In the genomic region with DNA sequence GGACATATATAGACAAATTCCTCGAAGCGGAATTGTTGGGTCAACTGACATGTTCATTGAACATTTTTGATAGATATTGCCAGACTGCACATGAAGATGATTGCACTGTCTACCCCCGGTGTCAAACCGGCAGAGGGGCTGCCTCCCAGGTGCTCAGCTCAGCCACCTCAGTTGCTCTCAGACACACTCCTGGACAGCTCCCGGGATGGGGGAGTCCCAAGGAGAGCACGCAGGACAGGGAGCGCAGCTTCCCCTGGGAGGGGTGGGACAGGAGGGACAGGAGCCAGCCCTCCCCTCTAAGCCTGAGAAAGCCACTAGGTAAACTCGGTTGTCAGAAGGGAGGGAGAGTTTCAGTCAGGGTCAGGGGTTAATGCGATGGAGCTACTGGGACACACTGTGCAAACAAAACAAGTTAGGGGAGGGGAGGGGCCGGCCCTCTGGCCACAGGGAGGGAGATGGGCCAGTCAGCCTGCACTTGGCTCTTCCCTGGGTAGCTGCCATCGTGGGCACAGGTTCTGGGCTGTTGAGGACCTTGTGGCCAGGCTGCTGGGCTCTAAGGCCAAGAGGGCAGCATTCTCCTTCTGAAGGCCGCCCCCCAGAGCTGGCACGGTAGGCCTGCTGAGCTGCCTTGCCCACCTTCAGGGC, we compare ENCODE assay signal across 33 cellular contexts. TPM values are rescaled to one million over a fixed set of nuclear protein-coding genes. Genes with fewer than 3 reads are reported as not detected.
"Had no signal": no experiment of that assay in that cellular context is flagged by ENCODE, and none has a peak within 500 bp of the region (broad histone marks: within the 10 kb centered on the region; RNA-seq: fewer than 3 reads in every experiment).

No MANE protein-coding gene starts in this region.

- H3K4me3 Mint-ChIP-seq: activated B cell treated with CpG ODN at 0.5 μM for 24 hours; activated CD4-positive, alpha-beta T cell treated with anti-CD3 and anti-CD28 coated beads for 36 hours; activated naive CD8-positive, alpha-beta T cell treated with anti-CD3 and anti-CD28 coated beads for 36 hours; central memory CD8-positive, alpha-beta T cell; natural killer cell; stimulated activated effector memory CD8-positive, alpha-beta T cell treated with anti-CD3 and anti-CD28 coated beads, Interleukin-12 subunit alpha, Interleukin-12 subunit beta, amount 100 ng/mL, for 72 hours had no signal

- H3K4me1 ChIP-seq: breast epithelium, gastrocnemius medialis, pancreas, psoas muscle, right atrium auricular region, tibial nerve had no signal

- H3K36me3 Mint-ChIP-seq: activated naive CD8-positive, alpha-beta T cell treated with anti-CD3 and anti-CD28 coated beads for 36 hours; natural killer cell; stimulated activated effector memory CD8-positive, alpha-beta T cell treated with anti-CD3 and anti-CD28 coated beads, Interleukin-12 subunit alpha, Interleukin-12 subunit beta, amount 100 ng/mL, for 72 hours had no signal

- FAIRE-seq: colon, endothelial cell of umbilical vein, pancreas, TTC549 had no signal

- ATAC-seq: activated CD4-positive, alpha-beta T cell treated with anti-CD3 and anti-CD28 coated beads for 36 hours; gastrocnemius medialis; left ventricle myocardium superior; natural killer cell; pancreas; psoas muscle; stimulated activated effector memory CD8-positive, alpha-beta T cell treated with anti-CD3 and anti-CD28 coated beads, Interleukin-12 subunit alpha, Interleukin-12 subunit beta, amount 100 ng/mL, for 72 hours had no signal

- H3K9me3 ChIP-seq: breast epithelium, esophagus squamous epithelium, gastrocnemius medialis, pancreas, psoas muscle, right atrium auricular region, stomach, suprapubic skin, tibial nerve had no signal

- H3K4me3 ChIP-seq: breast epithelium, esophagus squamous epithelium, gastrocnemius medialis, pancreas, psoas muscle, right atrium auricular region, skin epidermis, stomach, suprapubic skin, tibial nerve had no signal

- H3K27ac ChIP-seq: breast epithelium, esophagus squamous epithelium, gastrocnemius medialis, pancreas, psoas muscle, right atrium auricular region, skin epidermis, stomach, suprapubic skin, tibial nerve had no signal

- DNase-seq: activated B cell treated with CpG ODN at 0.5 μM for 24 hours; activated CD4-positive, alpha-beta T cell treated with anti-CD3 and anti-CD28 coated beads for 36 hours; activated CD4-positive, alpha-beta T cell treated with anti-CD3 and anti-CD28 coated beads, Interleukin-2, amount 50 U/mL, for 48 hours; activated naive CD4-positive, alpha-beta T cell treated with Interleukin-2 at 50 U/mL for 16 hours; activated naive CD8-positive, alpha-beta T cell treated with anti-CD3 and anti-CD28 coated beads for 36 hours; activated T-cell treated with anti-CD3 and anti-CD28 coated beads, Interleukin-2, amount 50 U/mL, for 48 hours; amniotic stem cell; effector memory CD4-positive, alpha-beta T cell; esophagus squamous epithelium; gastrocnemius medialis; hippocampal formation; kidney glomerular epithelial cell; left ventricle myocardium superior; mammary epithelial cell; midbrain; natural killer cell; pancreas; psoas muscle; stimulated activated CD4-positive, alpha-beta T cell treated with anti-CD3 and anti-CD28 coated beads, Interleukin-2, amount 100 ng/mL, for 24 hours; stomach had no signal

- H3K36me3 ChIP-seq: breast epithelium, esophagus squamous epithelium, gastrocnemius medialis, pancreas, right atrium auricular region, stomach, suprapubic skin, tibial nerve had no signal

- H3K4me1 Mint-ChIP-seq: activated B cell treated with CpG ODN at 0.5 μM for 24 hours; activated CD4-positive, alpha-beta T cell treated with anti-CD3 and anti-CD28 coated beads for 36 hours; activated naive CD8-positive, alpha-beta T cell treated with anti-CD3 and anti-CD28 coated beads for 36 hours had no signal

- H3K9me3 Mint-ChIP-seq: activated B cell treated with CpG ODN at 0.5 μM for 24 hours; activated naive CD8-positive, alpha-beta T cell treated with anti-CD3 and anti-CD28 coated beads for 36 hours; central memory CD8-positive, alpha-beta T cell; natural killer cell; stimulated activated effector memory CD8-positive, alpha-beta T cell treated with anti-CD3 and anti-CD28 coated beads, Interleukin-12 subunit alpha, Interleukin-12 subunit beta, amount 100 ng/mL, for 72 hours had no signal

- H3K27ac Mint-ChIP-seq: activated B cell treated with CpG ODN at 0.5 μM for 24 hours; activated CD4-positive, alpha-beta T cell treated with anti-CD3 and anti-CD28 coated beads for 36 hours; activated naive CD8-positive, alpha-beta T cell treated with anti-CD3 and anti-CD28 coated beads for 36 hours; natural killer cell; stimulated activated effector memory CD8-positive, alpha-beta T cell treated with anti-CD3 and anti-CD28 coated beads, Interleukin-12 subunit alpha, Interleukin-12 subunit beta, amount 100 ng/mL, for 72 hours had no signal

RNA-seq across cellular contexts. Expression of gene TLX1, which starts 38.2 kb away (rescaled TPM):
- total RNA-seq: activated B cell treated with CpG ODN at 0.5 μM for 24 hours; activated CD4-positive, alpha-beta T cell treated with anti-CD3 and anti-CD28 coated beads for 36 hours; activated CD8-positive, alpha-beta memory T cell treated with anti-CD3 and anti-CD28 coated beads for 36 hours; activated naive CD8-positive, alpha-beta T cell treated with anti-CD3 and anti-CD28 coated beads for 36 hours; breast epithelium; dermis microvascular lymphatic vessel endothelial cell; endothelial cell of umbilical vein; esophagus squamous epithelium; gastrocnemius medialis; left ventricle myocardium superior; mammary epithelial cell; natural killer cell; pancreas; psoas muscle; right atrium auricular region; suprapubic skin; tibial nerve; urinary bladder had no signal
- polyA plus RNA-seq: endothelial cell of umbilical vein, mammary epithelial cell, psoas muscle, stomach, urinary bladder had no signal
